ENCODE assay signal across 24 cellular contexts in the genomic region with DNA sequence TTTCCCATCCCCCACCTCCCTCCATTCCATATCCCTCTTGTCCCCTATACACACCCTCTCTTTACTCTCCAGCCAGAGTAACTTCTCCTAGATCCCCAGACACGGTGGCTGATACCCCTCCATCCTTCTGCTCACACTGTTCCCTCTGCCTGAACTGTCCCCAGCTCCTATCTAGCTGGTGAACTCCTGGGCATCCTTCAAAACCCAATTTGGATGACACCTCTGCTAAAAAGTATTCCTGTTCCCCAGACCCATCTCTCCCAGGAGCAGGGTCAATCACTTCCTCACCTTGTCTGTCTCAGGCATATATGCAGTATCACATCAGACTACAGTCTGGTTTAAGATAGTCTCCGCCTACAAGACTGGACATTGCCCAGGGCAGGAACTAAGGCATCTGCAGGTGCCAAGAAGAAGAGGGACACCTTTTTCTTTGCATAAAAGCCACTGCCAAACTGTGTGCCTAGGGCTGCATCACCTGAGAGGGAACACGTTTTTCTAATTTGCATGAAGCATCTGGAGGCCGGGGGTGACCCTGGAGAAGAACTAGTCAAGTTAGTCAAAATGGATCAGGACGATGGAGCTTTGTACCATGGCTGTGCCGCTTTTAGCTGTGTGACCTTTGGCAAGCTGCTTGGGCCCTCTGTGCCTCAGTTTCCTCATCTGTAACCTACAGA. TPM values are rescaled to one million over a fixed set of nuclear protein-coding genes. Genes with fewer than 3 reads are reported as not detected.
"Had no signal": no experiment of that assay in that cellular context is flagged by ENCODE, and none has a peak within 500 bp of the region (broad histone marks: within the 10 kb centered on the region; RNA-seq: fewer than 3 reads in every experiment).

No MANE protein-coding gene starts in this region.

- H3K27me3 ChIP-seq: vagina had no signal

- H3K27ac ChIP-seq: left lung, prostate gland, tibial nerve, vagina had no signal

- H3K36me3 ChIP-seq: left lung, prostate gland, tibial nerve, vagina had no signal

- H3K4me3 ChIP-seq: left lung, prostate gland, smooth muscle cell, tibial nerve, vagina had no signal

- ATAC-seq: activated CD4-positive, CD25-positive, alpha-beta regulatory T cell treated with anti-CD3 and anti-CD28 coated beads, Interleukin-2, amount 50 U/mL, for 24 hours; left lung; naive thymus-derived CD4-positive, alpha-beta T cell; right cardiac atrium had no signal

- DNase-seq: activated CD4-positive, alpha-beta T cell treated with anti-CD3 and anti-CD28 coated beads, Interleukin-2, amount 50 U/mL, for 1 hour; activated naive CD4-positive, alpha-beta T cell treated with anti-CD3 and anti-CD28 coated beads for 36 hours; activated naive CD8-positive, alpha-beta T cell treated with anti-CD3 and anti-CD28 coated beads, Interleukin-2, amount 50 U/mL, for 24 hours; activated T-cell treated with anti-CD3 and anti-CD28 coated beads for 4 hours; aorta; cerebellar nuclear complex; effector CD8-positive, alpha-beta T cell; foreskin melanocyte; head of caudate nucleus; naive thymus-derived CD4-positive, alpha-beta T cell; stimulated activated CD4-positive, alpha-beta T cell treated with anti-CD3 and anti-CD28 coated beads, Interleukin-4, amount 100 ng/mL, for 4 hours; stimulated activated naive CD4-positive, alpha-beta T cell treated with Interleukin-2 at 50 U/mL for 16 hours; substantia nigra; T1000 had no signal

- H3K4me2 ChIP-seq: smooth muscle cell had no signal

- H3K9me3 ChIP-seq: left lung, prostate gland, vagina had no signal

- H3K4me1 ChIP-seq: prostate gland had no signal

RNA-seq across cellular contexts. Expression of a gene that starts 27.1 kb away (rescaled TPM):
- total RNA-seq: activated naive CD4-positive, alpha-beta T cell treated with anti-CD3 and anti-CD28 coated beads for 36 hours; aorta; fibroblast of lung; mammary epithelial cell; mononuclear cell; right cardiac atrium; smooth muscle cell; tibial nerve had no signal
- polyA plus RNA-seq: aorta; fibroblast of lung; mammary epithelial cell; naive thymus-derived CD4-positive, alpha-beta T cell; right cardiac atrium; smooth muscle cell had no signal

RNA-seq across cellular contexts. Expression of a gene that starts 29.8 kb away (rescaled TPM):
- total RNA-seq: activated naive CD4-positive, alpha-beta T cell treated with anti-CD3 and anti-CD28 coated beads for 36 hours; aorta; fibroblast of lung; left lung; naive thymus-derived CD4-positive, alpha-beta T cell; smooth muscle cell; tibial nerve had no signal
- polyA plus RNA-seq: aorta; fibroblast of lung; naive thymus-derived CD4-positive, alpha-beta T cell; smooth muscle cell had no signal
